ENCODE assay signal across 15 cellular contexts in the genomic region with DNA sequence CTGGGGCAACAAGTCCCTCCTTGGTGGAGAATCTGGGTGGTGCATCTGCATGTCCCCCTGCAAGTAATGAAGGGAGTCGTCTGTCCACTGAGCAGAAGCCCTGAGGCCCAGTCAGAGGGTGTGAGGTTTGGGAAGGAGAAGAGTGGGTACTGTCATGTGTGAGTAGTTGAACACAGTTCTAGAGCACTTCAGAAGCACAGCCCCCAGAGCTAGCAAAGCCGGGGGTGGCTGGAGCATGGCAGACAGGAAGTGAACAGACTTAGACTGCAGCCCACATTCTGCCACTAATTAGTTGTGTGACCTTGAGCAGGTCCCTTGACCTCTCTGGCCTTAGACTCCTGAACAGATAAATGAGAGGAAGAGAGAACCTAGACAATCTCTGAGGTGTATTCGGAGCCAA.
DNase-seq lines count a peak whose midpoint lies in the region; ATAC-seq and TF ChIP-seq lines count a peak whose summit lies in the region.
"Had no signal": no experiment of that assay in that cellular context is flagged by ENCODE, and none has a peak within 500 bp of the region (broad histone marks: within the 10 kb centered on the region; RNA-seq: fewer than 3 reads in every experiment).

No MANE protein-coding gene starts in this region.

- H3K9me2 ChIP-seq in GM23338 (ENCODE audit: insufficient read depth), result no peaks in the 10 kb centered on the region

- no peak for TF ChIP-seq CTCF in activated CD8-positive, alpha-beta T cell treated with anti-CD3 and anti-CD28 coated beads for 36 hours (IDR thresholded peaks at IDR 0.05)
- TF ChIP-seq CTCF in endodermal cell (conservative IDR thresholded peaks at IDR 0.05) (no peak), GM23338 (conservative IDR thresholded peaks at IDR 0.05; ENCODE audit: low read depth in 2 of 2) (no peak)

- peaks cover 4% of the 10 kb centered on the region for H3K27me3 ChIP-seq in endodermal cell (ENCODE audit: control insufficient read depth, insufficient read depth, low read length, poor library complexity, severe bottlenecking)
- no peaks in the 10 kb centered on the region for H3K27me3 ChIP-seq in thymus (ENCODE audit: control insufficient read depth, insufficient read depth)
- H3K27me3 ChIP-seq in GM23338 (ENCODE audit: insufficient read depth), result no peaks in the 10 kb centered on the region

- no peak overlapping the region for H3K9ac ChIP-seq in endodermal cell (ENCODE audit: extremely low read depth, low read length, poor library complexity, severe bottlenecking)

- peaks cover 2% of the 10 kb centered on the region for H3K9me3 Mint-ChIP-seq in activated T-cell treated with anti-CD3 and anti-CD28 coated beads, Interleukin-2, amount 50 U/mL, for 24 hours
- peaks cover 2% of the 10 kb centered on the region for H3K9me3 Mint-ChIP-seq in activated CD8-positive, alpha-beta T cell treated with anti-CD3 and anti-CD28 coated beads for 36 hours
- peaks cover 5% of the 10 kb centered on the region for H3K9me3 Mint-ChIP-seq in endodermal cell
- H3K9me3 Mint-ChIP-seq in GM23338, result no peaks in the 10 kb centered on the region

- no peaks in the 10 kb centered on the region for H3K27me3 Mint-ChIP-seq in activated T-cell treated with anti-CD3 and anti-CD28 coated beads, Interleukin-2, amount 50 U/mL, for 24 hours
- H3K27me3 Mint-ChIP-seq in activated CD8-positive, alpha-beta T cell treated with anti-CD3 and anti-CD28 coated beads for 36 hours, result no peaks in the 10 kb centered on the region
- peaks cover 2% of the 10 kb centered on the region for H3K27me3 Mint-ChIP-seq in endodermal cell (ENCODE audit: insufficient read depth)
- H3K27me3 Mint-ChIP-seq in GM23338 (ENCODE audit: insufficient read depth, low read depth, poor library complexity), result no peaks in the 10 kb centered on the region

- no peak overlapping the region for H3K4me3 Mint-ChIP-seq in activated T-cell treated with anti-CD3 and anti-CD28 coated beads, Interleukin-2, amount 50 U/mL, for 24 hours
- no peak overlapping the region for H3K4me3 Mint-ChIP-seq in activated CD8-positive, alpha-beta T cell treated with anti-CD3 and anti-CD28 coated beads for 36 hours
- H3K4me3 Mint-ChIP-seq in endodermal cell (no peak overlapping the region), GM23338 (no peak overlapping the region)

- no peak overlapping the region for H3K4me2 ChIP-seq in GM23338

- no peak overlapping the region for H3K4me3 ChIP-seq in endodermal cell (ENCODE audit: low read length)
- no peak overlapping the region for H3K4me3 ChIP-seq in thymus (ENCODE audit: low read length)
- H3K4me3 ChIP-seq in GM23338, result no peak overlapping the region
- H3K4me3 ChIP-seq: HAP-1 had no signal

- intact Hi-C loops in activated CD8-positive, alpha-beta T cell treated with anti-CD3 and anti-CD28 coated beads for 36 hours (cut with micrococcal nuclease), result no loop called here

- H3K27ac Mint-ChIP-seq in activated T-cell treated with anti-CD3 and anti-CD28 coated beads, Interleukin-2, amount 50 U/mL, for 24 hours, result no peak overlapping the region
- H3K27ac Mint-ChIP-seq in activated CD8-positive, alpha-beta T cell treated with anti-CD3 and anti-CD28 coated beads for 36 hours, result no peak overlapping the region
- H3K27ac Mint-ChIP-seq in endodermal cell (no peak overlapping the region), GM23338 (no peak overlapping the region)

- DNase-seq in activated T-cell treated with anti-CD3 and anti-CD28 coated beads, Interleukin-2, amount 50 U/mL, for 24 hours, result peak; percentile 48
- DNase-seq in activated T-cell treated with anti-CD3 and anti-CD28 coated beads, Interleukin-2, amount 50 U/mL, for 1 hour, result no peak
- DNase-seq in activated CD8-positive, alpha-beta T cell treated with anti-CD3 and anti-CD28 coated beads for 36 hours, result peak; percentile 66
- DNase-seq in endodermal cell, result peak; percentile 32
- DNase-seq in GM23338 (ENCODE audit: low spot score), result no peak
- no peak for DNase-seq in nucleus accumbens (lab: John Stamatoyannopoulos, UW)
- DNase-seq: 8988T, C1 segment of cervical spinal cord, DMS153, NCI-H1092, NCI-H2227 treated with DMSO at 0.1 percent for 48 hours had no signal

- POLR2A ChIA-PET in activated CD8-positive, alpha-beta T cell treated with anti-CD3 and anti-CD28 coated beads for 36 hours (lab: Charles Lee), result interaction anchor here (1.1 to 1.8 kb wide), 3 partner anchors 27 to 1102 kb away, joined by 3 to 6 read pairs (median 4); no protein-coding TSS in a partner anchor

- peaks cover 3% of the 10 kb centered on the region for H3K4me1 Mint-ChIP-seq in activated T-cell treated with anti-CD3 and anti-CD28 coated beads, Interleukin-2, amount 50 U/mL, for 24 hours (ENCODE audit: low read depth)
- peaks cover 1% of the 10 kb centered on the region for H3K4me1 Mint-ChIP-seq in activated CD8-positive, alpha-beta T cell treated with anti-CD3 and anti-CD28 coated beads for 36 hours (ENCODE audit: low read depth)
- H3K4me1 Mint-ChIP-seq in endodermal cell, result peaks cover 16% of the 10 kb centered on the region
- H3K4me1 Mint-ChIP-seq in GM23338, result no peaks in the 10 kb centered on the region

- H3K36me3 ChIP-seq in endodermal cell (ENCODE audit: control insufficient read depth, insufficient read depth, low read length), result no peaks in the 10 kb centered on the region
- no peaks in the 10 kb centered on the region for H3K36me3 ChIP-seq in thymus (ENCODE audit: control insufficient read depth, insufficient read depth)
- no peaks in the 10 kb centered on the region for H3K36me3 ChIP-seq in GM23338 (ENCODE audit: insufficient read depth)
- H3K36me3 ChIP-seq: HAP-1 had no signal

- H3K27ac ChIP-seq in endodermal cell (ENCODE audit: low read depth, low read length) (no peak overlapping the region), thymus (ENCODE audit: low read depth) (peak overlapping the region; percentile 19), GM23338 (ENCODE audit: low read depth) (no peak overlapping the region)

- ATAC-seq in activated CD8-positive, alpha-beta T cell treated with anti-CD3 and anti-CD28 coated beads for 36 hours, result peak; percentile 56
- ATAC-seq in GM23338 (no peak), HG03378 (IDR thresholded peaks at IDR 0.05; ENCODE audit: unreplicated experiment) (no peak)
- ATAC-seq: Right ventricle myocardium inferior had no signal

- CTCF ChIA-PET in activated CD8-positive, alpha-beta T cell treated with anti-CD3 and anti-CD28 coated beads for 36 hours (lab: Charles Lee), result interaction anchor here (0.9 to 2.1 kb wide), 4 partner anchors 13 to 44 kb away, joined by 3 to 9 read pairs (median 3); no protein-coding TSS in a partner anchor

- H4K20me1 ChIP-seq in GM23338 (replicated peaks; ENCODE audit: insufficient read depth), result no peaks in the 10 kb centered on the region

- no peaks in the 10 kb centered on the region for H3K36me3 Mint-ChIP-seq in activated T-cell treated with anti-CD3 and anti-CD28 coated beads, Interleukin-2, amount 50 U/mL, for 24 hours (ENCODE audit: low read depth)
- no peaks in the 10 kb centered on the region for H3K36me3 Mint-ChIP-seq in activated CD8-positive, alpha-beta T cell treated with anti-CD3 and anti-CD28 coated beads for 36 hours (ENCODE audit: low read depth)
- H3K36me3 Mint-ChIP-seq in endodermal cell (ENCODE audit: low read depth) (no peaks in the 10 kb centered on the region), GM23338 (ENCODE audit: low read depth) (no peaks in the 10 kb centered on the region)

- H3K9me3 ChIP-seq in endodermal cell (ENCODE audit: control insufficient read depth, low read length) (peaks cover 4% of the 10 kb centered on the region), thymus (ENCODE audit: control insufficient read depth) (no peaks in the 10 kb centered on the region)
- H3K9me3 ChIP-seq: HAP-1 had no signal

- no peaks in the 10 kb centered on the region for H3F3A ChIP-seq in GM23338 (replicated peaks; ENCODE audit: low read depth)

- 91 to 100% methylated on average over 3 of the region's 3 CpGs for WGBS in endodermal cell (ENCODE audit: insufficient coverage in 1 of 2, insufficient read length in 1 of 2), 2 experiments
- 68% methylated on average over 3 of the region's 3 CpGs for WGBS in thymus

- H3K4me1 ChIP-seq in endodermal cell (ENCODE audit: control insufficient read depth, insufficient read depth, low read length), result peaks cover 5% of the 10 kb centered on the region
- peaks cover 32% of the 10 kb centered on the region for H3K4me1 ChIP-seq in thymus (ENCODE audit: control insufficient read depth, insufficient read depth, low read length)
- H3K4me1 ChIP-seq in GM23338 (ENCODE audit: insufficient read depth), result no peaks in the 10 kb centered on the region
- H3K4me1 ChIP-seq: HAP-1 had no signal

- H2AFZ ChIP-seq in GM23338, result no peak overlapping the region

- H3K79me2 ChIP-seq in GM23338 (replicated peaks; ENCODE audit: insufficient read depth), result no peaks in the 10 kb centered on the region

TF ChIP-seq in GM23338, 12 proteins besides CTCF, POLR2A, EP300 and RAD21 (continues in another document):
- TF ChIP-seq, protein P1, sequence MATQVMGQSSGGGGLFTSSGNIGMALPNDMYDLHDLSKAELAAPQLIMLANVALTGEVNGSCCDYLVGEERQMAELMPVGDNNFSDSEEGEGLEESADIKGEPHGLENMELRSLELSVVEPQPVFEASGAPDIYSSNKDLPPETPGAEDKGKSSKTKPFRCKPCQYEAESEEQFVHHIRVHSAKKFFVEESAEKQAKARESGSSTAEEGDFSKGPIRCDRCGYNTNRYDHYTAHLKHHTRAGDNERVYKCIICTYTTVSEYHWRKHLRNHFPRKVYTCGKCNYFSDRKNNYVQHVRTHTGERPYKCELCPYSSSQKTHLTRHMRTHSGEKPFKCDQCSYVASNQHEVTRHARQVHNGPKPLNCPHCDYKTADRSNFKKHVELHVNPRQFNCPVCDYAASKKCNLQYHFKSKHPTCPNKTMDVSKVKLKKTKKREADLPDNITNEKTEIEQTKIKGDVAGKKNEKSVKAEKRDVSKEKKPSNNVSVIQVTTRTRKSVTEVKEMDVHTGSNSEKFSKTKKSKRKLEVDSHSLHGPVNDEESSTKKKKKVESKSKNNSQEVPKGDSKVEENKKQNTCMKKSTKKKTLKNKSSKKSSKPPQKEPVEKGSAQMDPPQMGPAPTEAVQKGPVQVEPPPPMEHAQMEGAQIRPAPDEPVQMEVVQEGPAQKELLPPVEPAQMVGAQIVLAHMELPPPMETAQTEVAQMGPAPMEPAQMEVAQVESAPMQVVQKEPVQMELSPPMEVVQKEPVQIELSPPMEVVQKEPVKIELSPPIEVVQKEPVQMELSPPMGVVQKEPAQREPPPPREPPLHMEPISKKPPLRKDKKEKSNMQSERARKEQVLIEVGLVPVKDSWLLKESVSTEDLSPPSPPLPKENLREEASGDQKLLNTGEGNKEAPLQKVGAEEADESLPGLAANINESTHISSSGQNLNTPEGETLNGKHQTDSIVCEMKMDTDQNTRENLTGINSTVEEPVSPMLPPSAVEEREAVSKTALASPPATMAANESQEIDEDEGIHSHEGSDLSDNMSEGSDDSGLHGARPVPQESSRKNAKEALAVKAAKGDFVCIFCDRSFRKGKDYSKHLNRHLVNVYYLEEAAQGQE (IDR thresholded peaks at IDR 0.05; ENCODE audit: unreplicated experiment), result no peak
- TF ChIP-seq NANOG (IDR thresholded peaks at IDR 0.05; ENCODE audit: borderline replicate concordance), result no peak

Comparison
In these comparisons a context has a peak if more than half of its experiments do, and no peak if none do; other contexts are left out.
1. DNase-seq: peak in activated T-cell treated with anti-CD3 and anti-CD28 coated beads, Interleukin-2, amount 50 U/mL, for 24 hours (single experiment), activated CD8-positive, alpha-beta T cell treated with anti-CD3 and anti-CD28 coated beads for 36 hours (single experiment) and endodermal cell (single experiment); none in activated T-cell treated with anti-CD3 and anti-CD28 coated beads, Interleukin-2, amount 50 U/mL, for 1 hour (single experiment), GM23338 (single experiment) and nucleus accumbens (0 of 56).